19 cellular contexts compared by ENCODE assay signal in genomic region chr11:92528051-92528450, GRCh38.
DNase-seq lines count a peak whose midpoint lies in the region; ATAC-seq and TF ChIP-seq lines count a peak whose summit lies in the region.
"Had no signal": no experiment of that assay in that cellular context is flagged by ENCODE, and none has a peak within 500 bp of the region (broad histone marks: within the 10 kb centered on the region; RNA-seq: fewer than 3 reads in every experiment).

No MANE protein-coding gene starts in this region.

- ATAC-seq in foreskin keratinocyte (no peak), GM19397 (IDR thresholded peaks at IDR 0.05; ENCODE audit: unreplicated experiment) (no peak), GM19455 (IDR thresholded peaks at IDR 0.05; ENCODE audit: unreplicated experiment) (no peak)
- ATAC-seq: heart right ventricle had no signal

- H3K27ac ChIP-seq in foreskin keratinocyte, result no peak overlapping the region
- H3K27ac ChIP-seq: C4-2B, heart right ventricle, HL-60, neutrophil, sigmoid colon had no signal

- H3K9ac ChIP-seq in skeletal muscle satellite cell (ENCODE audit: low read depth, low read length), result no peak overlapping the region

- H3K36me3 ChIP-seq in skeletal muscle satellite cell (ENCODE audit: insufficient read depth, low read length), result no peaks in the 10 kb centered on the region
- H3K36me3 ChIP-seq: heart right ventricle, neutrophil, sigmoid colon had no signal

- H3K4me3 ChIP-seq in astrocyte of the cerebellum (ENCODE audit: low read depth, low read length) (no peak overlapping the region), skeletal muscle satellite cell (ENCODE audit: low read length) (peak overlapping the region; percentile 19)
- H3K4me3 ChIP-seq: heart right ventricle, sigmoid colon had no signal

- H3K4me1 ChIP-seq in foreskin keratinocyte, result no peaks in the 10 kb centered on the region
- H3K4me1 ChIP-seq in skeletal muscle satellite cell (ENCODE audit: control insufficient read depth, insufficient read depth, low read length), result peaks cover 10% of the 10 kb centered on the region
- H3K4me1 ChIP-seq: heart right ventricle had no signal

- H3K9me3 ChIP-seq in skeletal muscle satellite cell (replicated peaks; ENCODE audit: low read length), result no peaks in the 10 kb centered on the region
- H3K9me3 ChIP-seq: heart right ventricle, neutrophil, sigmoid colon had no signal

- in situ Hi-C loops in astrocyte of the cerebellum (cut with HindIII; ENCODE audit: low sequenced_read_pairs), result no loop called here

- TF ChIP-seq CTCF in astrocyte of the cerebellum (IDR thresholded peaks at IDR 0.05; ENCODE audit: low read depth, low read length, missing control alignments), result no peak
- TF ChIP-seq CTCF in foreskin keratinocyte (conservative IDR thresholded peaks at IDR 0.05), result no peak

- peak overlapping the region; percentile 67 for H3K4me2 ChIP-seq in skeletal muscle satellite cell (ENCODE audit: low read length)

- DNase-seq in GM04503 (ENCODE audit: low read depth), result peak; percentile 21
- peak; percentile 83 for DNase-seq in astrocyte of the cerebellum (ENCODE audit: low read depth)
- DNase-seq in foreskin keratinocyte, result peak; percentile 54 to 56
- no peak for DNase-seq in NK-92 (lab: John Stamatoyannopoulos, UW; ENCODE audit: unreplicated experiment)
- DNase-seq in effector CD4-positive, alpha-beta T cell, result no peak
- DNase-seq: DMS53; heart right ventricle; KBM-7; NCI-H1105 treated with DMSO at 0.1 percent for 48 hours; NK-92 treated with Interleukin-12 subunit alpha and Interleukin-12 subunit beta, amount 100 ng/mL, for 24 hours; sigmoid colon; stimulated activated CD4-positive, alpha-beta T cell treated with anti-CD3 and anti-CD28 coated beads, Interleukin-4, amount 100 ng/mL, for 24 hours; stimulated activated CD8-positive, alpha-beta memory T cell treated with anti-CD3 and anti-CD28 coated beads, Interleukin-4, amount 100 ng/mL, for 48 hours had no signal

- H3K27me3 ChIP-seq in foreskin keratinocyte (no peaks in the 10 kb centered on the region), skeletal muscle satellite cell (ENCODE audit: control insufficient read depth, insufficient read depth, low read length) (peaks cover 11% of the 10 kb centered on the region)
- H3K27me3 ChIP-seq: heart right ventricle, neutrophil, sigmoid colon had no signal

Comparison
In these comparisons a context has a peak if more than half of its experiments do, and no peak if none do; other contexts are left out.
1. DNase-seq: peak in GM04503 (single experiment), astrocyte of the cerebellum (single experiment) and foreskin keratinocyte (2 of 2); none in NK-92 (single experiment) and effector CD4-positive, alpha-beta T cell (single experiment).